In the genomic region with DNA sequence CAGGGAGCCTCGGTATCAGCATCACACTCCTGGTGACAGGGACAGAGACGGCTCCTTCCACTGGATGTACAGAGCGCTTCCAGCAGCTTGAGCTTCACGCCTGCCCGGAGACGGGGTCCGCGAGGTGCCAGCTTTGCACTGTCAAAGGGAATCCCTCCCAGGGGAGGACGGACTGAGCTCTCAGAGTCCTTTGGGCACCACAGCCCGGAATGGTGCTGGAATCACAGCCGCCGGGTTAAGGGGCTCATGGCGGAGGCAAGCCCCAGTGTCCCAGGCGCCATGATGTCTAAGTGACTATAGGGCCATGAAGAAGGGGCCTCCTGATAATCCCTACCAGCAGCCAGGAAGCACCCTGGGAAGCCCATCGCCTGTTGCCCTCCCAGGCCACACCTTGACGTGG, we compare ENCODE assay signal across 32 cellular contexts.
"Had no signal": no experiment of that assay in that cellular context is flagged by ENCODE, and none has a peak within 500 bp of the region (broad histone marks: within the 10 kb centered on the region; RNA-seq: fewer than 3 reads in every experiment).

No MANE protein-coding gene starts in this region.

- H3K36me3 Mint-ChIP-seq: naive B cell; naive thymus-derived CD8-positive, alpha-beta T cell; natural killer cell treated with Interleukin-12 subunit alpha and Interleukin-12 subunit beta and Interleukin-15 and Interleukin-18, amount 100 ng/mL, for 72 hours; stimulated activated memory B cell treated with anti-CD40 and anti-IgM and Interleukin-4, amounts not matched to agents 10 μg/mL and 1 μg/mL and 100 μg/mL, for 72 hours; type B pancreatic cell had no signal

- H3K27ac Mint-ChIP-seq: naive thymus-derived CD8-positive, alpha-beta T cell; natural killer cell treated with Interleukin-12 subunit alpha and Interleukin-12 subunit beta and Interleukin-15 and Interleukin-18, amount 100 ng/mL, for 72 hours; nephron progenitor cell; progenitor cell of endocrine pancreas; stimulated activated memory B cell treated with anti-CD40 and anti-IgM and Interleukin-4, amounts not matched to agents 10 μg/mL and 1 μg/mL and 100 μg/mL, for 72 hours; stimulated activated naive CD8-positive, alpha-beta T cell treated with anti-CD3 and anti-CD28 coated beads, Interleukin-15, amount 100 ng/mL, for 72 hours; type B pancreatic cell had no signal

- ATAC-seq: naive thymus-derived CD8-positive, alpha-beta T cell; psoas muscle; right cardiac atrium; sciatic nerve; stimulated activated naive CD8-positive, alpha-beta T cell treated with anti-CD3 and anti-CD28 coated beads, Interleukin-15, amount 100 ng/mL, for 72 hours; stimulated activated naive CD8-positive, alpha-beta T cell treated with anti-CD3 and anti-CD28 coated beads, Interleukin-15, Interleukin-2, amounts not matched to agents 100 U/mL and 50 U/mL, for 24 hours; upper lobe of right lung had no signal

- H3K36me3 ChIP-seq: ovary, spleen, suprapubic skin, tibial artery, transverse colon, upper lobe of right lung, uterus had no signal

- H3K9me3 Mint-ChIP-seq: naive B cell; naive thymus-derived CD8-positive, alpha-beta T cell; natural killer cell treated with Interleukin-12 subunit alpha and Interleukin-12 subunit beta and Interleukin-15 and Interleukin-18, amount 100 ng/mL, for 72 hours; nephron progenitor cell; neural crest cell; stimulated activated memory B cell treated with anti-CD40 and anti-IgM and Interleukin-4, amounts not matched to agents 10 μg/mL and 1 μg/mL and 100 μg/mL, for 72 hours; stimulated activated naive CD8-positive, alpha-beta T cell treated with anti-CD3 and anti-CD28 coated beads, Interleukin-15, amount 100 ng/mL, for 72 hours; type B pancreatic cell had no signal

- H3K4me3 Mint-ChIP-seq: naive thymus-derived CD8-positive, alpha-beta T cell; natural killer cell treated with Interleukin-12 subunit alpha and Interleukin-12 subunit beta and Interleukin-15 and Interleukin-18, amount 100 ng/mL, for 72 hours; nephron progenitor cell; neural crest cell; stimulated activated memory B cell treated with anti-CD40 and anti-IgM and Interleukin-4, amounts not matched to agents 10 μg/mL and 1 μg/mL and 100 μg/mL, for 72 hours; stimulated activated naive CD8-positive, alpha-beta T cell treated with anti-CD3 and anti-CD28 coated beads, Interleukin-15, amount 100 ng/mL, for 72 hours; type B pancreatic cell had no signal

- H3K9me3 ChIP-seq: ovary, psoas muscle, spleen, suprapubic skin, testis, tibial artery, transverse colon, upper lobe of right lung, uterus had no signal

- H3K4me1 ChIP-seq: parathyroid adenoma, psoas muscle, testis, tibial artery, uterus had no signal

- H3K27ac ChIP-seq: ovary, parathyroid adenoma, psoas muscle, skin epidermis, spleen, suprapubic skin, testis, tibial artery, transverse colon, upper lobe of right lung, uterus had no signal

- H3K4me3 ChIP-seq: ovary, psoas muscle, skin epidermis, smooth muscle cell, spleen, suprapubic skin, testis, tibial artery, transverse colon, upper lobe of right lung, uterus had no signal

- DNase-seq: naive B cell; naive thymus-derived CD8-positive, alpha-beta T cell; nephron progenitor cell; occipital lobe; ovary; right cardiac atrium; spleen; stimulated activated CD4-positive, alpha-beta T cell treated with anti-CD3 and anti-CD28 coated beads, Interleukin-12 subunit alpha, Interleukin-12 subunit beta, amount 100 ng/mL, for 4 hours; stimulated activated CD4-positive, alpha-beta T cell treated with anti-CD3 and anti-CD28 coated beads, Interleukin-1b, Interleukin-23, amount 100 ng/mL, for 48 hours; stimulated activated CD4-positive, alpha-beta T cell treated with anti-CD3 and anti-CD28 coated beads, Interleukin-4, amount 100 ng/mL, for 1 hour; stimulated activated CD4-positive, alpha-beta T cell treated with anti-CD3 and anti-CD28 coated beads, Interleukin-4, amount 100 ng/mL, for 4 hours; stimulated activated CD8-positive, alpha-beta memory T cell treated with anti-CD3 and anti-CD28 coated beads, Interleukin-4, amount 100 ng/mL, for 48 hours; stimulated activated naive CD4-positive, alpha-beta T cell; stimulated activated naive CD8-positive, alpha-beta T cell treated with anti-CD3 and anti-CD28 coated beads, Interleukin-15, amount 100 ng/mL, for 72 hours; stimulated activated naive CD8-positive, alpha-beta T cell treated with anti-CD3 and anti-CD28 coated beads, Interleukin-15, Interleukin-2, amounts not matched to agents 100 U/mL and 50 U/mL, for 24 hours; substantia nigra; testis; tibial artery; transverse colon; upper lobe of right lung; uterus had no signal

- H3K27me3 ChIP-seq: ovary, testis, transverse colon, upper lobe of right lung, uterus had no signal

- H3K27me3 Mint-ChIP-seq: type B pancreatic cell had no signal
